In genomic region chr1:117493906-117494305, GRCh38 we compare ENCODE assay signal across 5 cellular contexts.
"Had no signal": no experiment of that assay in that cellular context is flagged by ENCODE, and none has a peak within 500 bp of the region (broad histone marks: within the 10 kb centered on the region; RNA-seq: fewer than 3 reads in every experiment).

No MANE protein-coding gene starts in this region.

- H3K9ac ChIP-seq: GM23248 had no signal

- H2AFZ ChIP-seq: GM23248 had no signal

- H3K4me3 ChIP-seq: GM23248 had no signal

- H3K27ac ChIP-seq: GM23248 had no signal

- DNase-seq: GM23248, H9, HCEC 1CT, IMR-90, KBM-7 had no signal
